ENCODE assay signal across 7 cellular contexts in the genomic region with DNA sequence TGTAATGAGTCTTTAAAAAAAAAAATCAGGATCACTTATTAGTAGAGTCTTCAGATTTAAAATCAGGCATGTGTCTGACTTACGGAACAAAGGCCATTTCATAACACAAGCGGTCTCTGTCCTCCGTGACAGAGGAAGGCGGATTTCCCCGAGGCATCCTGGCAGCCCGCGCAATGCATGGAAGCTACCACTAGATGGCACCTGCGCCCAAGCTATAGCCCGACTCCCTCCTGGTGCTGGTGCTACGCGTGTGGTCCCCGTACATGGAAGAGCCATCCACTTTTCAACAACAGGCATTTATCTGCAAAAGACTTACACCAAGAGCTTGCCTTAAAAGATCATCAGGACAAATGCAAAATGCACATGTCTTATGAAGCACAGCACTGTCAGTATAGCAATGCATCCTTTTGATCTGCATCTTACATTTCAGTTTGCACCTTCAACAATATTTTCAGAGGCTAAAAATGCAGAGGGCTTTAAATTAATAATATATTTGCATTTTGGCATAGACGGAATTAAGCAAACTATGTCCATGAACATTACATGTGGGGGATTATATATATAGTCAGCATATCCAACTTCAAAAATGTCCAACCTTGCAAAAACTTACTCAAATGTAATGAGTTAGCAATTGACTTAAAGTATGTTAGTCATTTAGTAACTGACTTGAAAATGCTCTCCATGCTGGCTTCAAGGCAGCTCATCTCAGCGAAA.
DNase-seq lines count a peak whose midpoint lies in the region; ATAC-seq lines count a peak whose summit lies in the region.

No MANE protein-coding gene starts in this region.

- intact Hi-C loops in left ventricle myocardium superior (cut with micrococcal nuclease): loop anchor here (5.0 to 10.0 kb wide), 2 partner anchors 226 to 313 kb away; no protein-coding TSS in a partner anchor
- intact Hi-C loops in sciatic nerve (cut with DNase I): loop anchor here (10.0 kb wide), 1 partner anchor 286 kb away; no protein-coding TSS in a partner anchor

- DNase-seq in NCI-H1417 treated with DMSO at 0.1 percent for 48 hours (lab: John Stamatoyannopoulos, UW) (peak; percentile 31), T-helper 2 cell (peak; percentile 20 to 67 (median 54)), amniotic stem cell (lab: John Stamatoyannopoulos, UW) (peak; percentile 12), left ventricle myocardium superior (peak; percentile 88), sciatic nerve (ENCODE audit: low spot score) (peak; percentile 94)

- ATAC-seq in GM18502 (IDR thresholded peaks at IDR 0.05; ENCODE audit: poor library complexity, unreplicated experiment) (peak; percentile 95), HG02840 (IDR thresholded peaks at IDR 0.05; ENCODE audit: low FRiP score, unreplicated experiment) (peak; percentile 77), left ventricle myocardium superior (peak; percentile 96), sciatic nerve (peak; percentile 94)

Comparison
In these comparisons a context has a peak if more than half of its experiments do, and no peak if none do; other contexts are left out.
1. Peak in every context shown above with its lines: DNase-seq and ATAC-seq.
2. DNase-seq: peak in every context shown above with its lines; median percentile 94 in sciatic nerve; 88 in left ventricle myocardium superior; 54 in T-helper 2 cell; 31 in NCI-H1417 treated with DMSO at 0.1 percent for 48 hours; 12 in amniotic stem cell.